In the genomic region with DNA sequence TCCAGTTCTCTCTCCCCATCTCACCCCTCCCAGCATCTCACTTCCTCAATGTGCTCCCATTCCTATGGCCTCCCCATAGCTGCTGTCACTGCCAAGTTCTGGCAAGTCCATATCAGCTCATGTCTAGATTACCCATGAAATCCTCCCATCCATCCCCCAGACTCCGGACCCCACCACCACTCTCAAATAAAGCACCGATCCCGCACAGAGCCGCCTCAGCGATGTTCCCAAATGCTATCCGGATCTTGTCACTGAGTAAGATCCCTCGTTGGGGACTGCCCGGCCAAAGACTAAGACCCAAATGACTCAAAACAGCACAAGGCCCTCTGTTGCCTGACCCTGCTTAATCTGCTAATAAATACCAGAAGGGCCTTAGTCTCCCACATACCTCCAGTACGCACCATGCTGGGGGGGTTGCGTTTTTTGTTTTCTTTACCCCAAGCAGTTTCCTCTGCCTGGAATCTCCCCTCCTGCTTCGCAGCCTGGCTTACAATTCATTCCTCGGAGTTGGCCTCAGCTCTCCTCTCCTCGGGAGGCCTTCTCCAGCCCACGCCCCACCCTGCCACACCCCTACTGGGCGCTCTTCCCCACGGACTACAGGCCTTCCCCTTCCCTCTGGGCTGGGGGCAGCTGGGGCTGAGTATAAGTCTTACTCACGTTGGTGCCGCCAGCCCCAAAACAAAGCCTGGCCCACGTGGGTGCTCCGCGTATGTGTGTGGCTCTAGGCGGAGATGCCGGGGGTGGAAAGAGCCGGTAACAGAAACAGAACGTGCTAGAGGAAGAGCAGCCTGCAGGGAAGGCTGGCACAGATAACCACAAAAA, we compare ENCODE assay signal across 8 cellular contexts. TPM values are rescaled to one million over a fixed set of nuclear protein-coding genes. Genes with fewer than 3 reads are reported as not detected.
DNase-seq lines count a peak whose midpoint lies in the region; ATAC-seq and TF ChIP-seq lines count a peak whose summit lies in the region.

No MANE protein-coding gene starts in this region.

- no peak for TF ChIP-seq POLR2A in prostate gland (IDR thresholded peaks at IDR 0.05)

- no peaks in the 10 kb centered on the region for H3K27me3 ChIP-seq in prostate gland (replicated peaks; ENCODE audit: insufficient read depth)

- H3K4me3 ChIP-seq in cardiac fibroblast (replicated peaks in 1 of 2; ENCODE audit: low read depth in 2 of 2, low read length in 2 of 2): peak overlapping the region; percentile 66 to 83
- no peak overlapping the region for H3K4me3 ChIP-seq in prostate gland

- peak; percentile 83 for DNase-seq in HCEC 1CT
- peak; percentile 55 for DNase-seq in UCSD-AML1 (lab: John Stamatoyannopoulos, UW; ENCODE audit: unreplicated experiment)
- peak; percentile 90 to 96 for DNase-seq in cardiac fibroblast (ENCODE audit: low read depth in 2 of 2)
- peak; percentile 34 to 51 for DNase-seq in left colon
- DNase-seq in stimulated activated CD4-positive, alpha-beta T cell treated with anti-CD3 and anti-CD28 coated beads, TNF-alpha, amount 100 ng/mL, for 24 hours (ENCODE audit: low read depth in 3 of 3): peak; percentile 42 to 76 (median 45)
- no peak for DNase-seq in prostate gland (ENCODE audit: low spot score)
- no peak for DNase-seq in NCI-H2081 treated with DMSO at 0.1 percent for 48 hours (lab: John Stamatoyannopoulos, UW)

- no peak for TF ChIP-seq CTCF in cardiac fibroblast (IDR thresholded peaks at IDR 0.05; ENCODE audit: low read depth, low read length)
- no peak for TF ChIP-seq CTCF in prostate gland (IDR thresholded peaks at IDR 0.05)

- no peaks in the 10 kb centered on the region for H3K36me3 ChIP-seq in prostate gland

- 64% methylated on average over 25 of the region's 25 CpGs for WGBS in prostate gland

- intact Hi-C loops in left colon (cut with DNase I, micrococcal nuclease) (no loop called here), prostate gland (cut with DNase I) (loop anchor here (5.0 kb wide), 1 partner anchor 269 kb away; no protein-coding TSS in a partner anchor)

- H3K9me3 ChIP-seq in prostate gland: no peaks in the 10 kb centered on the region

- no peaks in the 10 kb centered on the region for H3K4me1 ChIP-seq in prostate gland (replicated peaks)

- no peak overlapping the region for H3K27ac ChIP-seq in prostate gland

- ATAC-seq in left colon (no peak), HG02571 (IDR thresholded peaks at IDR 0.05; ENCODE audit: unreplicated experiment) (no peak)

RNA-seq across cellular contexts. Expression of a gene that starts 1.8 kb away (rescaled TPM):
- total RNA-seq in left colon (10 to 100 TPM in 1 of 2 donors, 1 to 10 TPM in 1; 7.1 to 52.2 TPM), prostate gland (10 to 100 TPM in 1 of 2 donors, 1 to 10 TPM in 1; 6.9 to 33.1 TPM)

Comparison
In these comparisons a context has a peak if more than half of its experiments do, and no peak if none do; other contexts are left out.
1. DNase-seq: peak in HCEC 1CT (single experiment), UCSD-AML1 (single experiment), cardiac fibroblast (2 of 2), left colon (2 of 2) and stimulated activated CD4-positive, alpha-beta T cell treated with anti-CD3 and anti-CD28 coated beads, TNF-alpha, amount 100 ng/mL, for 24 hours (3 of 3); none in prostate gland (single experiment) and NCI-H2081 treated with DMSO at 0.1 percent for 48 hours (single experiment).
2. H3K4me3 ChIP-seq: peak in cardiac fibroblast (2 of 2); none in prostate gland (0 of 2).